ENCODE assay signal across 24 cellular contexts in the genomic region with DNA sequence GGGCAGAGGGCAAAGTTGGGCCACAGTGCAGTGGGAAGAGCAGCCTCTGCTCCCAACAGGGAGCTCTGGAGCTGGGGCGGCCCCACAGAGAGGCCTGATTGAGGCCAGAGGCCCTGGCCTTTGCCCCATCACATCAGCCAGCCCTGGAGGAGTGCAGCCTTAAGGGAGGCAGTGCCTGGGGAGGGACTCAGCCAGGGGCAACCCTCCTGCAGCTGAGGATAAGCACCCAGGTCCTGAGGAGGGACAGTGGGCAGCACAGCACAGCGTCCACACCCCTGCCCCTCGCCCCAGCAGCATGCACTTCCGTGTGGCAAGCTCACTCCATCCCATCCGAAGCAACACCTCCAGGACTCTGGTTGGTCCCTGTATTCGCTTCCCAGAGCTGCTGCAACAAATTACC.
"Had no signal": no experiment of that assay in that cellular context is flagged by ENCODE, and none has a peak within 500 bp of the region (broad histone marks: within the 10 kb centered on the region; RNA-seq: fewer than 3 reads in every experiment).

No MANE protein-coding gene starts in this region.

- H3K27ac Mint-ChIP-seq: nephron; neural progenitor cell; stimulated activated memory B cell treated with anti-CD40 and anti-IgM and Interleukin-4, amounts not matched to agents 10 μg/mL and 1 μg/mL and 100 μg/mL, for 72 hours; stimulated activated naive CD8-positive, alpha-beta T cell treated with anti-CD3 and anti-CD28 coated beads, Interleukin-15, Interleukin-2, amounts not matched to agents 100 ng/mL and 50 ng/mL, for 24 hours had no signal

- H3K4me2 ChIP-seq: hepatocyte, neural progenitor cell had no signal

- H3K4me3 Mint-ChIP-seq: nephron; neural progenitor cell; stimulated activated memory B cell treated with anti-CD40 and anti-IgM and Interleukin-4, amounts not matched to agents 10 μg/mL and 1 μg/mL and 100 μg/mL, for 72 hours; stimulated activated naive CD8-positive, alpha-beta T cell treated with anti-CD3 and anti-CD28 coated beads, Interleukin-15, Interleukin-2, amounts not matched to agents 100 ng/mL and 50 ng/mL, for 24 hours had no signal

- H3K4me1 Mint-ChIP-seq: nephron, neural progenitor cell had no signal

- H3K36me3 Mint-ChIP-seq: neural progenitor cell; stimulated activated memory B cell treated with anti-CD40 and anti-IgM and Interleukin-4, amounts not matched to agents 10 μg/mL and 1 μg/mL and 100 μg/mL, for 72 hours had no signal

- H2AFZ ChIP-seq: hepatocyte, neural progenitor cell had no signal

- H3K9me3 ChIP-seq: left lung, lower lobe of right lung, prostate gland, vagina had no signal

- ATAC-seq: foreskin keratinocyte; gastroesophageal sphincter; left lung; lower lobe of right lung; stimulated activated memory B cell treated with anti-CD40 and anti-IgM and Interleukin-4, amounts not matched to agents 10 μg/mL and 1 μg/mL and 100 μg/mL, for 72 hours had no signal

- H3K27ac ChIP-seq: dorsolateral prefrontal cortex, esophagus muscularis mucosa, foreskin keratinocyte, gastroesophageal sphincter, heart left ventricle, hepatocyte, left lung, lower lobe of right lung, neural progenitor cell, prostate gland, right atrium auricular region, sigmoid colon, suprapubic skin, vagina had no signal

- DNase-seq: cerebellar nuclear complex; effector CD8-positive, alpha-beta T cell; foreskin keratinocyte; heart left ventricle; kidney; left lung; lower lobe of right lung; nucleus accumbens; sigmoid colon; stimulated activated CD4-positive, alpha-beta T cell treated with anti-CD3 and anti-CD28 coated beads, Interleukin-4, amount 100 ng/mL, for 4 hours; trophoblast cell had no signal

- H3K79me2 ChIP-seq: hepatocyte had no signal

- FAIRE-seq: endothelial cell of umbilical vein, kidney had no signal

- H3K4me3 ChIP-seq: dorsolateral prefrontal cortex, esophagus muscularis mucosa, gastroesophageal sphincter, heart left ventricle, hepatocyte, left lung, lower lobe of right lung, neural progenitor cell, prostate gland, right atrium auricular region, sigmoid colon, suprapubic skin, vagina had no signal

- H3K36me3 ChIP-seq: esophagus muscularis mucosa, gastroesophageal sphincter, heart left ventricle, left lung, lower lobe of right lung, neural progenitor cell, prostate gland, right atrium auricular region, sigmoid colon, suprapubic skin, vagina had no signal

- H3K27me3 ChIP-seq: hepatocyte, right atrium auricular region, vagina had no signal

- H3K4me1 ChIP-seq: esophagus muscularis mucosa, foreskin keratinocyte, gastroesophageal sphincter, heart left ventricle, left lung, lower lobe of right lung, neural progenitor cell, prostate gland, right atrium auricular region, sigmoid colon, suprapubic skin, vagina had no signal

- H3K9me3 Mint-ChIP-seq: stimulated activated naive CD8-positive, alpha-beta T cell treated with anti-CD3 and anti-CD28 coated beads, Interleukin-15, Interleukin-2, amounts not matched to agents 100 ng/mL and 50 ng/mL, for 24 hours had no signal

- H3K9ac ChIP-seq: neural progenitor cell had no signal
